Comparison of ENCODE assay signal across 8 cellular contexts in the genomic region with DNA sequence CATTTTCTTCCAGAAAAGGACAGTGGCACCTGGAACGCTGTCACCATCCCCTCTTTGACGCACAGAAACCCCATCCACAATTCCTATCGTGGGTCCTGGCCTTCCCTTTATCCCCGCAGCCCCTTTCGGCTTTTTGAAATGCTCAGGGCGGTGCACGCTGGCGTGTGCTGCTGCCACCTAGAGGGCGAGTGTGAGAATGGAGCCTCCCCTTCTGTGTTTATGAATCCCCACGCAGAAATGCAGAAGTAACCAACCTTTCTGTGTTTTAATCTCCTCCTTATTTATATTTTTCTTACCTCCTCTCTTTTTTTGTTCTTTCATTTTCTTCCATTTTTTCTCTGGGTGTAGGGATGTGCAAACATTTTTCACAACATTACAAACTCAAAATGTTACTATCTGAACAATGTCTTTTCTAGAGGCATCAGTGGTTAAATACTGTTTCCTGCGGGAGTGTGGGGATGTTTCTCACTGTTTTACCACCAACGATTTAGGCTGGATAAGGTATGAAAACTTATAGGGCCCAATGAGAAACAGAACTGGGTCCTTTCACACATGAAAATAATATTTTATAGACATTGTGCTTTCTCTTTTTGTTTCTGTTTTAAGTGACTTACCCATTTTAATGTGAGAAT. TPM values are rescaled to one million over a fixed set of nuclear protein-coding genes. Genes with fewer than 3 reads are reported as not detected.
DNase-seq lines count a peak whose midpoint lies in the region; ATAC-seq and TF ChIP-seq lines count a peak whose summit lies in the region.

No MANE protein-coding gene starts in this region.

- no peak for TF ChIP-seq POLR2A in ovary (IDR thresholded peaks at IDR 0.05)
- no peak for TF ChIP-seq POLR2A in tibial nerve (IDR thresholded peaks at IDR 0.05)

- ATAC-seq in GM19395 (IDR thresholded peaks at IDR 0.05; ENCODE audit: unreplicated experiment) (peak; percentile 89), HG03457 (IDR thresholded peaks at IDR 0.05; ENCODE audit: unreplicated experiment) (peak; percentile 65)

- no peak overlapping the region for H3K4me3 ChIP-seq in ovary
- peak overlapping the region in 2 of 4 donors; percentile 28 to 33 for H3K4me3 ChIP-seq in tibial nerve

- no peaks in the 10 kb centered on the region for H3K27me3 ChIP-seq in ovary
- H3K27me3 ChIP-seq in tibial nerve = no peaks in the 10 kb centered on the region

- H3K4me1 ChIP-seq in ovary (ENCODE audit: insufficient read depth) (no peaks in the 10 kb centered on the region), tibial nerve (peaks cover 0 to 14% (median 0%) of the 10 kb centered on the region in 4 donors)

- TF ChIP-seq CTCF in ovary (IDR thresholded peaks at IDR 0.05) (peak; percentile 39 to 50 (median 49)), tibial nerve (IDR thresholded peaks at IDR 0.05) (peak; percentile 70 to 92 (median 82))

- H3K36me3 ChIP-seq in ovary = no peaks in the 10 kb centered on the region
- H3K36me3 ChIP-seq in tibial nerve = no peaks in the 10 kb centered on the region

- H3K9me3 ChIP-seq in ovary (no peaks in the 10 kb centered on the region), tibial nerve (no peaks in the 10 kb centered on the region)

- WGBS in ovary, 3 donors = 3 to 6% (median 4%) methylated on average over 12 of the region's 12 CpGs
- 7% methylated on average over 12 of the region's 12 CpGs for WGBS in tibial nerve, 2 donors

- intact Hi-C loops in ovary (cut with DNase I) = loop anchor here in 3 of 4 donors (5.0 to 10.0 kb wide), 2 partner anchors 57 to 60 kb away; no protein-coding TSS in a partner anchor

- H3K27ac ChIP-seq in ovary = no peak overlapping the region
- H3K27ac ChIP-seq in tibial nerve = no peak overlapping the region

- DNase-seq in COR-L47 (lab: John Stamatoyannopoulos, UW) (peak; percentile 49), OCI-M1 (lab: John Stamatoyannopoulos, UW) (peak; percentile 91), fibroblast of the conjunctiva (ENCODE audit: low read depth) (peak; percentile 13), ovary (peak in 4 of 5 donors; percentile 50 to 60 (median 52)), tibial nerve (ENCODE audit: low spot score in 2 of 2) (peak in 1 of 2 donors; percentile 46)
- peak; percentile 66 to 72 for DNase-seq in activated T-cell treated with anti-CD3 and anti-CD28 coated beads, Interleukin-2, amount 50 U/mL, for 48 hours

- TF ChIP-seq EP300 in ovary (IDR thresholded peaks at IDR 0.05) (no peak), tibial nerve (IDR thresholded peaks at IDR 0.05) (no peak)

RNA-seq across cellular contexts. Expression of a gene that starts 50.0 kb away (rescaled TPM):
- total RNA-seq in ovary (10 to 100 TPM; 16.1 to 31.9 (median 22.6) TPM), tibial nerve (10 to 100 TPM; 14.5 to 39.9 (median 27.2) TPM)
- polyA plus RNA-seq in ovary = 10 to 100 TPM; 15.0 to 17.0 TPM
